32 cellular contexts compared by ENCODE assay signal in genomic region chr16:22942812-22943211, GRCh38.
"Had no signal": no experiment of that assay in that cellular context is flagged by ENCODE, and none has a peak within 500 bp of the region (broad histone marks: within the 10 kb centered on the region; RNA-seq: fewer than 3 reads in every experiment).

No MANE protein-coding gene starts in this region.

- H3K36me3 ChIP-seq: brain microvascular endothelial cell, esophagus muscularis mucosa, gastrocnemius medialis, heart right ventricle had no signal

- H3K4me3 Mint-ChIP-seq: activated CD4-positive, alpha-beta memory T cell treated with anti-CD3 and anti-CD28 coated beads, Interleukin-2, amount 10 ng/mL, durations not matched to agents 7 days and 5 days; activated CD4-positive, alpha-beta T cell treated with anti-CD3 and anti-CD28 coated beads, Interleukin-2, amount 10 ng/mL, durations not matched to agents 7 days and 5 days; activated naive CD4-positive, alpha-beta T cell treated with anti-CD3 and anti-CD28 coated beads, Interleukin-2, amount 10 ng/mL, durations not matched to agents 7 days and 5 days; activated naive CD8-positive, alpha-beta T cell treated with anti-CD3 and anti-CD28 coated beads, Interleukin-2, amount 10 ng/mL, durations not matched to agents 7 days and 5 days; activated T-cell treated with anti-CD3 and anti-CD28 coated beads, Interleukin-2, amount 50 U/mL, for 24 hours; activated T-cell treated with anti-CD3 and anti-CD28 coated beads, Interleukin-2, amount 50 U/mL, for 72 hours; central memory CD8-positive, alpha-beta T cell; effector memory CD8-positive, alpha-beta T cell; T-helper 17 cell; WTC11 had no signal

- H3K27ac Mint-ChIP-seq: activated CD4-positive, alpha-beta memory T cell treated with anti-CD3 and anti-CD28 coated beads, Interleukin-2, amount 10 ng/mL, durations not matched to agents 7 days and 5 days; activated CD4-positive, alpha-beta T cell treated with anti-CD3 and anti-CD28 coated beads, Interleukin-2, amount 10 ng/mL, durations not matched to agents 7 days and 5 days; activated naive CD4-positive, alpha-beta T cell treated with anti-CD3 and anti-CD28 coated beads, Interleukin-2, amount 10 ng/mL, durations not matched to agents 7 days and 5 days; activated naive CD4-positive, alpha-beta T cell treated with anti-CD3 and anti-CD28 coated beads, Interleukin-2, amount 50 U/mL, for 72 hours; activated naive CD8-positive, alpha-beta T cell treated with anti-CD3 and anti-CD28 coated beads, Interleukin-2, amount 10 ng/mL, durations not matched to agents 7 days and 5 days; activated T-cell treated with anti-CD3 and anti-CD28 coated beads, Interleukin-2, amount 50 U/mL, for 24 hours; effector memory CD8-positive, alpha-beta T cell; T-helper 17 cell; WTC11 had no signal

- H3K9me3 Mint-ChIP-seq: activated CD4-positive, alpha-beta memory T cell treated with anti-CD3 and anti-CD28 coated beads, Interleukin-2, amount 10 ng/mL, durations not matched to agents 7 days and 5 days; activated CD4-positive, alpha-beta T cell treated with anti-CD3 and anti-CD28 coated beads, Interleukin-2, amount 10 ng/mL, durations not matched to agents 7 days and 5 days; activated naive CD4-positive, alpha-beta T cell treated with anti-CD3 and anti-CD28 coated beads, Interleukin-2, amount 10 ng/mL, durations not matched to agents 7 days and 5 days; activated naive CD4-positive, alpha-beta T cell treated with anti-CD3 and anti-CD28 coated beads, Interleukin-2, amount 50 U/mL, for 72 hours; activated naive CD8-positive, alpha-beta T cell treated with anti-CD3 and anti-CD28 coated beads, Interleukin-2, amount 10 ng/mL, durations not matched to agents 7 days and 5 days; activated T-cell treated with anti-CD3 and anti-CD28 coated beads, Interleukin-2, amount 50 U/mL, for 24 hours; activated T-cell treated with anti-CD3 and anti-CD28 coated beads, Interleukin-2, amount 50 U/mL, for 72 hours; central memory CD8-positive, alpha-beta T cell; effector memory CD8-positive, alpha-beta T cell; WTC11 had no signal

- H3K4me1 Mint-ChIP-seq: activated CD4-positive, alpha-beta memory T cell treated with anti-CD3 and anti-CD28 coated beads, Interleukin-2, amount 10 ng/mL, durations not matched to agents 7 days and 5 days; activated CD4-positive, alpha-beta T cell treated with anti-CD3 and anti-CD28 coated beads, Interleukin-2, amount 10 ng/mL, durations not matched to agents 7 days and 5 days; activated naive CD4-positive, alpha-beta T cell treated with anti-CD3 and anti-CD28 coated beads, Interleukin-2, amount 10 ng/mL, durations not matched to agents 7 days and 5 days; activated naive CD8-positive, alpha-beta T cell treated with anti-CD3 and anti-CD28 coated beads, Interleukin-2, amount 10 ng/mL, durations not matched to agents 7 days and 5 days; central memory CD8-positive, alpha-beta T cell; T-helper 17 cell had no signal

- FAIRE-seq: astrocyte, bronchial epithelial cell, TTC549 had no signal

- H3K4me1 ChIP-seq: foreskin keratinocyte, gastrocnemius medialis had no signal

- H3K4me3 ChIP-seq: coronary artery, esophagus muscularis mucosa, gastrocnemius medialis, heart right ventricle had no signal

- H3K27me3 ChIP-seq: brain microvascular endothelial cell, gastrocnemius medialis had no signal

- H3K27ac ChIP-seq: brain microvascular endothelial cell, coronary artery, esophagus muscularis mucosa, foreskin keratinocyte, gastrocnemius medialis, heart right ventricle, VCaP had no signal

- H3K9me3 ChIP-seq: esophagus muscularis mucosa, gastrocnemius medialis, heart right ventricle had no signal

- H3K36me3 Mint-ChIP-seq: activated naive CD4-positive, alpha-beta T cell treated with anti-CD3 and anti-CD28 coated beads, Interleukin-2, amount 10 ng/mL, durations not matched to agents 7 days and 5 days; activated naive CD4-positive, alpha-beta T cell treated with anti-CD3 and anti-CD28 coated beads, Interleukin-2, amount 50 U/mL, for 72 hours; activated naive CD8-positive, alpha-beta T cell treated with anti-CD3 and anti-CD28 coated beads, Interleukin-2, amount 10 ng/mL, durations not matched to agents 7 days and 5 days; WTC11 had no signal

- DNase-seq: activated CD4-positive, alpha-beta memory T cell treated with anti-CD3 and anti-CD28 coated beads, Interleukin-2, amount 10 ng/mL, durations not matched to agents 7 days and 5 days; activated CD4-positive, alpha-beta T cell treated with anti-CD3 and anti-CD28 coated beads for 1 hour; activated CD4-positive, alpha-beta T cell treated with anti-CD3 and anti-CD28 coated beads for 4 hours; activated CD4-positive, alpha-beta T cell treated with anti-CD3 and anti-CD28 coated beads, Interleukin-2, amount 10 ng/mL, durations not matched to agents 7 days and 5 days; activated CD4-positive, alpha-beta T cell treated with anti-CD3 and anti-CD28 coated beads, Interleukin-2, amount 50 U/mL, for 4 hours; activated CD8-positive, alpha-beta memory T cell treated with anti-CD3 and anti-CD28 coated beads, Interleukin-2, amount 50 U/mL, for 48 hours; activated gamma-delta T cell; activated naive CD4-positive, alpha-beta T cell; activated naive CD4-positive, alpha-beta T cell treated with anti-CD3 and anti-CD28 coated beads, Interleukin-2, amount 10 ng/mL, durations not matched to agents 7 days and 5 days; activated naive CD8-positive, alpha-beta T cell treated with anti-CD3 and anti-CD28 coated beads, Interleukin-2, amount 10 ng/mL, durations not matched to agents 7 days and 5 days; activated T-cell treated with anti-CD3 and anti-CD28 coated beads for 4 hours; activated T-cell treated with anti-CD3 and anti-CD28 coated beads, Interleukin-2, amount 50 U/mL, for 24 hours; activated T-cell treated with anti-CD3 and anti-CD28 coated beads, Interleukin-2, amount 50 U/mL, for 72 hours; brain microvascular endothelial cell; dermis blood vessel endothelial cell; effector CD4-positive, alpha-beta T cell; effector memory CD8-positive, alpha-beta T cell; erythroblast; gastrocnemius medialis; heart right ventricle; T-helper 1 cell; T-helper 17 cell had no signal

- ATAC-seq: activated naive CD4-positive, alpha-beta T cell treated with anti-CD3 and anti-CD28 coated beads, Interleukin-2, amount 50 U/mL, for 72 hours; activated T-cell treated with anti-CD3 and anti-CD28 coated beads, Interleukin-2, amount 50 U/mL, for 72 hours; effector memory CD8-positive, alpha-beta T cell; foreskin keratinocyte; gastrocnemius medialis; heart right ventricle; T-helper 17 cell; WTC11 had no signal
